ENCODE assay signal across 8 cellular contexts in the genomic region with DNA sequence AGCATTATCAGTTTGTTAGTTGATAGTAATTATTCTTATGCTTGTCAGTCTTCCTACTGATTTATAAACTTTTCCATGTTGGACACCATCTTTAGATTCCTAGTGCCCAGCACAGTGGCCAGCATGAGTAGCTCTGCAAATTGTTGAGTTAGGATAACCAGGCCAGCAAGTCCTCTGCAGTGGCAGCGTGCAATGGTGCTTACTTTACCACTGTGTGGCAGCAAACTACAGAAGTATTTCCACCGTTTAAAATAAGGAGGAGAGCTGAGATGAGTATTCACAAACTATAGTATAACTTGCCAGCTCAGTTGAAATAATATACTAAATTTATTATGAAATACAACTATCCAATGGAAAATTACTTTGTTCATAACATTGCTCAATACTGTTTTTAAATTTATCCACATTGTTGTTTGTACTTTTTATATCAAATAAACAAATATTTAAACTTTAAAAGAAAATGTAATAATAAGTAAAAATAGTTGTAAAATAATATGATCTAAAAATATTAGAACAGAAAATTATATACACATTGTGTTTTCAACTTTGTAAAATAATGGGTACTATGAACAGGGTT. TPM values are rescaled to one million over a fixed set of nuclear protein-coding genes. Genes with fewer than 3 reads are reported as not detected.
DNase-seq lines count a peak whose midpoint lies in the region; ATAC-seq and TF ChIP-seq lines count a peak whose summit lies in the region.

No MANE protein-coding gene starts in this region.

- DNase-seq in BE2C (peak; percentile 56), GM20000 (ENCODE audit: low spot score) (peak; percentile 28), NCI-H510A (lab: John Stamatoyannopoulos, UW) (peak; percentile 43), hepatic stellate cell (ENCODE audit: low spot score) (peak; percentile 52)
- DNase-seq in activated naive CD4-positive, alpha-beta T cell treated with anti-CD3 and anti-CD28 coated beads, Interleukin-2, amount 10 ng/mL, durations not matched to agents 7 days and 5 days: peak; percentile 59
- peak; percentile 19 for DNase-seq in stimulated activated CD4-positive, alpha-beta T cell treated with anti-CD3 and anti-CD28 coated beads, Interleukin-4, amount 100 ng/mL, for 24 hours

- H3K4me3 ChIP-seq in BE2C (ENCODE audit: low read depth, low read length): no peak overlapping the region

- peaks cover 10% of the 10 kb centered on the region for H3K27me3 Mint-ChIP-seq in activated naive CD4-positive, alpha-beta T cell treated with anti-CD3 and anti-CD28 coated beads, Interleukin-2, amount 10 ng/mL, durations not matched to agents 7 days and 5 days

- ATAC-seq in HG03135 (IDR thresholded peaks at IDR 0.05; ENCODE audit: unreplicated experiment) (no peak), GM21447 (IDR thresholded peaks at IDR 0.05; ENCODE audit: unreplicated experiment) (no peak)

- no peaks in the 10 kb centered on the region for H3K9me3 ChIP-seq in BE2C

- no peaks in the 10 kb centered on the region for H3K4me1 ChIP-seq in BE2C

- no peaks in the 10 kb centered on the region for H3K9me3 Mint-ChIP-seq in activated naive CD4-positive, alpha-beta T cell treated with anti-CD3 and anti-CD28 coated beads, Interleukin-2, amount 10 ng/mL, durations not matched to agents 7 days and 5 days

- no peaks in the 10 kb centered on the region for H3K36me3 ChIP-seq in BE2C

- no peak overlapping the region for H3K4me3 Mint-ChIP-seq in activated naive CD4-positive, alpha-beta T cell treated with anti-CD3 and anti-CD28 coated beads, Interleukin-2, amount 10 ng/mL, durations not matched to agents 7 days and 5 days

- H3K4me1 Mint-ChIP-seq in activated naive CD4-positive, alpha-beta T cell treated with anti-CD3 and anti-CD28 coated beads, Interleukin-2, amount 10 ng/mL, durations not matched to agents 7 days and 5 days: peaks cover 8% of the 10 kb centered on the region

- H3K27me3 ChIP-seq in BE2C: no peaks in the 10 kb centered on the region

- H3K27ac Mint-ChIP-seq in activated naive CD4-positive, alpha-beta T cell treated with anti-CD3 and anti-CD28 coated beads, Interleukin-2, amount 10 ng/mL, durations not matched to agents 7 days and 5 days: peak overlapping the region; percentile 34

- CTCF ChIA-PET in activated naive CD4-positive, alpha-beta T cell treated with anti-CD3 and anti-CD28 coated beads, Interleukin-2, amount 10 ng/mL, durations not matched to agents 7 days and 5 days (lab: Charles Lee): interaction anchor here (0.6 to 3.5 kb wide), 12 partner anchors 8 to 746 kb away, joined by 3 to 20 read pairs (median 3); partner anchors contain the start of gene THADA

- no peaks in the 10 kb centered on the region for H3K36me3 Mint-ChIP-seq in activated naive CD4-positive, alpha-beta T cell treated with anti-CD3 and anti-CD28 coated beads, Interleukin-2, amount 10 ng/mL, durations not matched to agents 7 days and 5 days

- TF ChIP-seq CTCF in BE2C (IDR thresholded peaks at IDR 0.05; ENCODE audit: low read depth, low read length) (peak; percentile 71), GM20000 (IDR thresholded peaks at IDR 0.05; ENCODE audit: extremely low read depth, missing control alignments) (peak; percentile 47)

RNA-seq across cellular contexts. Expression of gene THADA, which starts 9.3 kb away (rescaled TPM):
- polyA plus RNA-seq in BE2C (2012; ENCODE audit: insufficient read depth, insufficient read length, low read depth): 22.5 TPM

RNA-seq across cellular contexts. Expression of gene PLEKHH2, which starts 31.9 kb away (rescaled TPM):
- polyA plus RNA-seq in BE2C (2012; ENCODE audit: insufficient read depth, insufficient read length, low read depth): 0.12 TPM
